ENCODE assay signal across 8 cellular contexts in genomic region chr20:50189681-50190250, GRCh38. TPM values are rescaled to one million over a fixed set of nuclear protein-coding genes. Genes with fewer than 3 reads are reported as not detected.
DNase-seq lines count a peak whose midpoint lies in the region; ATAC-seq and TF ChIP-seq lines count a peak whose summit lies in the region.

No MANE protein-coding gene starts in this region.

- no peaks in the 10 kb centered on the region for H3K36me3 ChIP-seq in parathyroid adenoma (ENCODE audit: control insufficient read depth, insufficient read depth, low read length)

- no peak overlapping the region for H3K9ac ChIP-seq in parathyroid adenoma

- H3K4me1 ChIP-seq in parathyroid adenoma = peaks cover 8% of the 10 kb centered on the region

- ATAC-seq in esophagus mucosa = peak; percentile 30

- H3K4me2 ChIP-seq in parathyroid adenoma (ENCODE audit: low read length) = peak overlapping the region; percentile 69

- H3K9me3 ChIP-seq in parathyroid adenoma (ENCODE audit: control insufficient read depth, low read length) = no peaks in the 10 kb centered on the region

- H3K27ac ChIP-seq in parathyroid adenoma = no peak overlapping the region

- H3K79me2 ChIP-seq in parathyroid adenoma = peaks cover 6% of the 10 kb centered on the region

- TF ChIP-seq CTCF in parathyroid adenoma (IDR thresholded peaks at IDR 0.05) = no peak

- no peaks in the 10 kb centered on the region for H3K27me3 ChIP-seq in parathyroid adenoma (ENCODE audit: control insufficient read depth, insufficient read depth, low read length)

- H2AFZ ChIP-seq in parathyroid adenoma = peak overlapping the region; percentile 83

- H3K4me3 ChIP-seq in parathyroid adenoma (ENCODE audit: low read depth, low read length) = peak overlapping the region; percentile 66

- DNase-seq in NCI-H1417 (lab: John Stamatoyannopoulos, UW) (peak in 2 of 3 experiments; percentile 24 to 63), NCI-H1417 treated with DMSO at 0.1 percent for 48 hours (lab: John Stamatoyannopoulos, UW) (no peak), SIG-M5 (lab: John Stamatoyannopoulos, UW) (no peak), NCI-H2171 treated with DMSO at 0.1 percent for 48 hours (lab: John Stamatoyannopoulos, UW) (no peak), NCI-H1436 treated with DMSO at 0.1 percent for 48 hours (lab: John Stamatoyannopoulos, UW) (no peak)
- peak; percentile 36 to 43 for DNase-seq in activated CD4-positive, alpha-beta T cell treated with anti-CD3 and anti-CD28 coated beads for 4 hours

RNA-seq across cellular contexts. Expression of gene CEBPB, which starts 0.9 kb away (rescaled TPM):
- total RNA-seq in esophagus mucosa = 59.8 TPM

RNA-seq across cellular contexts. Expression of gene PEDS1, which starts 36.2 kb away (rescaled TPM):
- total RNA-seq in esophagus mucosa = 27.0 TPM

Comparison
In these comparisons a context has a peak if more than half of its experiments do, and no peak if none do; other contexts are left out.
1. DNase-seq: peak in NCI-H1417 (2 of 3) and activated CD4-positive, alpha-beta T cell treated with anti-CD3 and anti-CD28 coated beads for 4 hours (2 of 2); none in NCI-H1417 treated with DMSO at 0.1 percent for 48 hours (single experiment), SIG-M5 (single experiment), NCI-H2171 treated with DMSO at 0.1 percent for 48 hours (single experiment) and NCI-H1436 treated with DMSO at 0.1 percent for 48 hours (single experiment).